Comparison of ENCODE assay signal across 2 cellular contexts in the genomic region with DNA sequence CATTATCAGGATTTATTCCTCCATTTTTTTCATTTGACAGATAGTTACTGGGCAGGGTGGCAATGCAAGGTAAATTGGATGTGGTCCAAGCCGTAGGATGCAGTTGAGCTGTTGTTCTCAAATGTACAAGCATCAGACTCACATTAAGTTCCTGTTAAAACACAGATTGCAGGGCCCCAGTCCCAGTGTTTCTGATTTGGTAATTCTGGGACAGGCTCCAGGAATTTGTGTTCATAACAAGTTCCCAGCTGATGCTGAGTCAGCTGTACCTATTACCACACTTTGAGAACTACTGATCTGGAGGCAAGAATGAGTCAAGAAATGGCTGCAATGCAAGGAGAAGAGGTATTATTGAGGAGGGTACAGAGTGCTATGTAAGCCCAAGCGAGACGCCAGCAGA.
A peak's percentile ranks its signal among the peaks of the same experiment; 100 is the strongest.
TF ChIP-seq lines count a peak whose summit lies in the region.

No MANE protein-coding gene starts in this region.

TF ChIP-seq in SK-N-SH, 30 proteins besides CTCF, POLR2A, EP300 and RAD21 (continued from another document):
- TF ChIP-seq, protein P1, sequence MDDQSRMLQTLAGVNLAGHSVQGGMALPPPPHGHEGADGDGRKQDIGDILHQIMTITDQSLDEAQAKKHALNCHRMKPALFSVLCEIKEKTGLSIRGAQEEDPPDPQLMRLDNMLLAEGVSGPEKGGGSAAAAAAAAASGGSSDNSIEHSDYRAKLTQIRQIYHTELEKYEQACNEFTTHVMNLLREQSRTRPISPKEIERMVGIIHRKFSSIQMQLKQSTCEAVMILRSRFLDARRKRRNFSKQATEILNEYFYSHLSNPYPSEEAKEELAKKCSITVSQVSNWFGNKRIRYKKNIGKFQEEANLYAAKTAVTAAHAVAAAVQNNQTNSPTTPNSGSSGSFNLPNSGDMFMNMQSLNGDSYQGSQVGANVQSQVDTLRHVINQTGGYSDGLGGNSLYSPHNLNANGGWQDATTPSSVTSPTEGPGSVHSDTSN (IDR thresholded peaks at IDR 0.05) = 0 out of 2 replicates have a peak, but pooled peaks have one; percentile 10
- TF ChIP-seq NFIC (IDR thresholded peaks at IDR 0.05; ENCODE audit: borderline replicate concordance) = peak; percentile 49
- no peak for TF ChIP-seq CHD2 (IDR thresholded peaks at IDR 0.05; ENCODE audit: low read length, partially characterized antibody)

TF ChIP-seq in SK-N-SH treated with all-trans-retinoic acid at 6 μM for 48 hours, 23 proteins besides CTCF, POLR2A, EP300 and RAD21:
- TF ChIP-seq, protein P2, sequence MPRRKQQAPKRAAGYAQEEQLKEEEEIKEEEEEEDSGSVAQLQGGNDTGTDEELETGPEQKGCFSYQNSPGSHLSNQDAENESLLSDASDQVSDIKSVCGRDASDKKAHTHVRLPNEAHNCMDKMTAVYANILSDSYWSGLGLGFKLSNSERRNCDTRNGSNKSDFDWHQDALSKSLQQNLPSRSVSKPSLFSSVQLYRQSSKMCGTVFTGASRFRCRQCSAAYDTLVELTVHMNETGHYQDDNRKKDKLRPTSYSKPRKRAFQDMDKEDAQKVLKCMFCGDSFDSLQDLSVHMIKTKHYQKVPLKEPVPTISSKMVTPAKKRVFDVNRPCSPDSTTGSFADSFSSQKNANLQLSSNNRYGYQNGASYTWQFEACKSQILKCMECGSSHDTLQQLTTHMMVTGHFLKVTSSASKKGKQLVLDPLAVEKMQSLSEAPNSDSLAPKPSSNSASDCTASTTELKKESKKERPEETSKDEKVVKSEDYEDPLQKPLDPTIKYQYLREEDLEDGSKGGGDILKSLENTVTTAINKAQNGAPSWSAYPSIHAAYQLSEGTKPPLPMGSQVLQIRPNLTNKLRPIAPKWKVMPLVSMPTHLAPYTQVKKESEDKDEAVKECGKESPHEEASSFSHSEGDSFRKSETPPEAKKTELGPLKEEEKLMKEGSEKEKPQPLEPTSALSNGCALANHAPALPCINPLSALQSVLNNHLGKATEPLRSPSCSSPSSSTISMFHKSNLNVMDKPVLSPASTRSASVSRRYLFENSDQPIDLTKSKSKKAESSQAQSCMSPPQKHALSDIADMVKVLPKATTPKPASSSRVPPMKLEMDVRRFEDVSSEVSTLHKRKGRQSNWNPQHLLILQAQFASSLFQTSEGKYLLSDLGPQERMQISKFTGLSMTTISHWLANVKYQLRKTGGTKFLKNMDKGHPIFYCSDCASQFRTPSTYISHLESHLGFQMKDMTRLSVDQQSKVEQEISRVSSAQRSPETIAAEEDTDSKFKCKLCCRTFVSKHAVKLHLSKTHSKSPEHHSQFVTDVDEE (CRISPR knock-in tag; IDR thresholded peaks at IDR 0.05) = no peak
- TF ChIP-seq ARNTL (CRISPR knock-in tag; IDR thresholded peaks at IDR 0.05; ENCODE audit: borderline replicate concordance, low read depth) (no peak), ZNF8 (CRISPR knock-in tag; IDR thresholded peaks at IDR 0.05) (no peak), ZNF70 (CRISPR knock-in tag; IDR thresholded peaks at IDR 0.05) (no peak), RARB (CRISPR knock-in tag; IDR thresholded peaks at IDR 0.05) (no peak), TOX (CRISPR knock-in tag; IDR thresholded peaks at IDR 0.05; ENCODE audit: borderline replicate concordance) (no peak), ZNF565 (CRISPR knock-in tag; conservative IDR thresholded peaks at IDR 0.05; ENCODE audit: low read depth) (no peak), ESRRG (CRISPR knock-in tag; IDR thresholded peaks at IDR 0.05) (no peak), ZFP3 (CRISPR knock-in tag; IDR thresholded peaks at IDR 0.05) (no peak), CSDC2 (CRISPR knock-in tag; IDR thresholded peaks at IDR 0.05) (no peak), OSR1 (CRISPR knock-in tag; IDR thresholded peaks at IDR 0.05) (no peak)
- TF ChIP-seq, protein P3, sequence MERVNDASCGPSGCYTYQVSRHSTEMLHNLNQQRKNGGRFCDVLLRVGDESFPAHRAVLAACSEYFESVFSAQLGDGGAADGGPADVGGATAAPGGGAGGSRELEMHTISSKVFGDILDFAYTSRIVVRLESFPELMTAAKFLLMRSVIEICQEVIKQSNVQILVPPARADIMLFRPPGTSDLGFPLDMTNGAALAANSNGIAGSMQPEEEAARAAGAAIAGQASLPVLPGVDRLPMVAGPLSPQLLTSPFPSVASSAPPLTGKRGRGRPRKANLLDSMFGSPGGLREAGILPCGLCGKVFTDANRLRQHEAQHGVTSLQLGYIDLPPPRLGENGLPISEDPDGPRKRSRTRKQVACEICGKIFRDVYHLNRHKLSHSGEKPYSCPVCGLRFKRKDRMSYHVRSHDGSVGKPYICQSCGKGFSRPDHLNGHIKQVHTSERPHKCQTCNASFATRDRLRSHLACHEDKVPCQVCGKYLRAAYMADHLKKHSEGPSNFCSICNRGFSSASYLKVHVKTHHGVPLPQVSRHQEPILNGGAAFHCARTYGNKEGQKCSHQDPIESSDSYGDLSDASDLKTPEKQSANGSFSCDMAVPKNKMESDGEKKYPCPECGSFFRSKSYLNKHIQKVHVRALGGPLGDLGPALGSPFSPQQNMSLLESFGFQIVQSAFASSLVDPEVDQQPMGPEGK (CRISPR knock-in tag; IDR thresholded peaks at IDR 0.05; ENCODE audit: borderline replicate concordance) = no peak
- TF ChIP-seq, protein P4, sequence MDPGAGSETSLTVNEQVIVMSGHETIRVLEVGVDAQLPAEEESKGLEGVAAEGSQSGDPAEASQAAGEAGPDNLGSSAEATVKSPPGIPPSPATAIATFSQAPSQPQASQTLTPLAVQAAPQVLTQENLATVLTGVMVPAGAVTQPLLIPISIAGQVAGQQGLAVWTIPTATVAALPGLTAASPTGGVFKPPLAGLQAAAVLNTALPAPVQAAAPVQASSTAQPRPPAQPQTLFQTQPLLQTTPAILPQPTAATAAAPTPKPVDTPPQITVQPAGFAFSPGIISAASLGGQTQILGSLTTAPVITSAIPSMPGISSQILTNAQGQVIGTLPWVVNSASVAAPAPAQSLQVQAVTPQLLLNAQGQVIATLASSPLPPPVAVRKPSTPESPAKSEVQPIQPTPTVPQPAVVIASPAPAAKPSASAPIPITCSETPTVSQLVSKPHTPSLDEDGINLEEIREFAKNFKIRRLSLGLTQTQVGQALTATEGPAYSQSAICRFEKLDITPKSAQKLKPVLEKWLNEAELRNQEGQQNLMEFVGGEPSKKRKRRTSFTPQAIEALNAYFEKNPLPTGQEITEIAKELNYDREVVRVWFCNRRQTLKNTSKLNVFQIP (CRISPR knock-in tag; IDR thresholded peaks at IDR 0.05; ENCODE audit: borderline replicate concordance, low read depth) = no peak
TF ChIP-seq in SK-N-SH treated with all-trans-retinoic acid at 6 μM for 48 hours: peak in this region for 0.
